Comparison of ENCODE assay signal across 31 cellular contexts in the genomic region with DNA sequence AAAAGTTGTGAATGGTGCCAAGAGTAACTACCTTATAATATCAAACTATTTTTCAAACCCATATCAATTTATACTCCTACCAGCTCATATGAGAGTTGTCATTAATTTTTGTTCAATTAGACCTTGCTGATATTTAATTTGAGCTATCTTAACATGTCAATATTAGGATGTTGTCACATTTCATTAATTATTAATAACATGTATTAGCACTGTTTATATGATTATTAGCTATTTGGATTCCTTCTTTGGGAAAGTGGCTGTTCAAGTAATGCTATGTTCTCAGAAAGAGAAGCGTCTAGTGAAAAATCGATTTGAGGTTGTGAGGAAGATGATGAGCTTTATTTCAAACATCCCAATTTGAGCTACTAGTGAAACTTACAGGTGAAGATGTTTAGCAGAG.
DNase-seq lines count a peak whose midpoint lies in the region; ATAC-seq, FAIRE-seq and TF ChIP-seq lines count a peak whose summit lies in the region.
"Had no signal": no experiment of that assay in that cellular context is flagged by ENCODE, and none has a peak within 500 bp of the region (broad histone marks: within the 10 kb centered on the region; RNA-seq: fewer than 3 reads in every experiment).

No MANE protein-coding gene starts in this region.

- no peak overlapping the region for H2AFZ ChIP-seq in K562 (ENCODE audit: low read depth, low read length)

- TF ChIP-seq CTCF in VCaP (conservative IDR thresholded peaks at IDR 0.05) (no peak), K562 (IDR thresholded peaks at IDR 0.05 in 2 of 3, conservative IDR thresholded peaks at IDR 0.05 in 1 of 3; ENCODE audit: insufficient read depth in 2 of 3, low read depth in 1 of 3, low read length in 3 of 3) (no peak)

- in situ Hi-C loops in K562 (cut with MboI): no loop called here

- H3K9me1 ChIP-seq in K562 (ENCODE audit: control insufficient read depth, insufficient read depth, low read length): no peaks in the 10 kb centered on the region

- no peaks in the 10 kb centered on the region for H3K27me3 ChIP-seq in K562 (ENCODE audit: control insufficient read depth in 2 of 2, insufficient read depth in 2 of 2, low read length in 2 of 2)
- H3K27me3 ChIP-seq: BE2C; BLaER1; BLaER1 treated with 17β-estradiol and CSF1 and Interleukin-3, amounts not matched to agents 10 nM and 100 nM had no signal

- 5% methylated on average over 2 of the region's 2 CpGs for WGBS in K562 (ENCODE audit: insufficient coverage, low coverage, missing lambda C conversion rate)

- no peak for ATAC-seq in K562
- no peak for ATAC-seq in activated CD4-positive, CD25-positive, alpha-beta regulatory T cell treated with anti-CD3 and anti-CD28 coated beads, Interleukin-2, amount 50 U/mL, for 24 hours
- ATAC-seq: A549; CD8-positive, alpha-beta T cell had no signal

- peak overlapping the region; percentile 32; the same call in 1 of the 2 replicates for H3K27ac ChIP-seq in VCaP
- no peak overlapping the region for H3K27ac ChIP-seq in K562 (ENCODE audit: extremely low read depth, low read depth, low read length)
- H3K27ac ChIP-seq: 22Rv1; A549; BLaER1; BLaER1 treated with 17β-estradiol and CSF1 and Interleukin-3, amounts not matched to agents 10 nM and 100 nM; C4-2B had no signal

- no peak for TF ChIP-seq POLR2A in K562 (conservative IDR thresholded peaks at IDR 0.05)

- no peaks in the 10 kb centered on the region for H3K79me2 ChIP-seq in K562 (ENCODE audit: control insufficient read depth, insufficient read depth, low read length)

- H3K4me1 ChIP-seq in K562 (replicated peaks in 1 of 2; ENCODE audit: control insufficient read depth in 2 of 2, insufficient read depth in 2 of 2, low read length in 2 of 2): no peaks in the 10 kb centered on the region
- H3K4me1 ChIP-seq: A549; BE2C; BLaER1; BLaER1 treated with 17β-estradiol and CSF1 and Interleukin-3, amounts not matched to agents 10 nM and 100 nM; Caco-2 had no signal

- CTCF ChIA-PET in K562 (lab: Yijun Ruan, JAX; ENCODE audit: low intra/inter-chr PET ratio): no interaction called here

- H4K20me1 ChIP-seq in K562 (replicated peaks; ENCODE audit: control insufficient read depth, insufficient read depth, low read length): no peaks in the 10 kb centered on the region
- H4K20me1 ChIP-seq: BLaER1; BLaER1 treated with 17β-estradiol and CSF1 and Interleukin-3, amounts not matched to agents 10 nM and 100 nM had no signal

- TF ChIP-seq EP300 in K562 (IDR thresholded peaks at IDR 0.05; ENCODE audit: low read length): no peak

- POLR2A ChIA-PET in K562 (lab: Yijun Ruan, JAX): no interaction called here

- H3K4me3 ChIP-seq in K562: no peak overlapping the region
- H3K4me3 ChIP-seq: A549; BLaER1; BLaER1 treated with 17β-estradiol and CSF1 and Interleukin-3, amounts not matched to agents 10 nM and 100 nM had no signal

- FAIRE-seq in K562 (lab: Jason Lieb, UNC): no peak
- FAIRE-seq: A204.1, A549, D721Med had no signal

- no TSS peak for BruUV-seq in K562 (replicated peaks; lab: Mats Ljungman, UMichigan)

- no peak for TF ChIP-seq RAD21 in K562 (CRISPR knock-in tag; conservative IDR thresholded peaks at IDR 0.05 in 1 of 2, IDR thresholded peaks at IDR 0.05 in 1 of 2)

- intact Hi-C loops in K562 (cut with micrococcal nuclease): no loop called here

- no peak overlapping the region for H3K4me2 ChIP-seq in K562 (ENCODE audit: insufficient read depth, low read length)
- H3K4me2 ChIP-seq: A549; BLaER1; BLaER1 treated with 17β-estradiol and CSF1 and Interleukin-3, amounts not matched to agents 10 nM and 100 nM had no signal

- no peaks in the 10 kb centered on the region for H3K9me3 ChIP-seq in K562 (replicated peaks; ENCODE audit: control insufficient read depth, insufficient read depth, low read depth, low read length)
- H3K9me3 ChIP-seq: A549; BE2C; BLaER1; BLaER1 treated with 17β-estradiol and CSF1 and Interleukin-3, amounts not matched to agents 10 nM and 100 nM; Caco-2 had no signal

- DNase-seq in K562 (ENCODE audit: extremely low read depth in 1 of 4, low spot score in 3 of 4) (no peak), HPDE6-E6E7 (ENCODE audit: extremely low spot score) (no peak)
- DNase-seq: 8988T; ACHN; AML-193; BE2C; C1 segment of cervical spinal cord; Caco-2; Calu3; CD4-positive, alpha-beta memory T cell; CD4-positive, alpha-beta T cell; CD4-positive, CD25-positive, alpha-beta regulatory T cell; CD8-positive, alpha-beta memory T cell; CD8-positive, alpha-beta T cell; COR-L47; DMS 273 treated with DMSO at 0.1 percent for 48 hours; DMS153; DMS53; DMS79; DMS79 treated with DMSO at 0.1 percent for 48 hours; DND-41; EL had no signal

- H3K9ac ChIP-seq in K562 (ENCODE audit: insufficient read depth in 1 of 2, low read depth in 2 of 2, low read length in 2 of 2): no peak overlapping the region
- H3K9ac ChIP-seq: BLaER1; BLaER1 treated with 17β-estradiol and CSF1 and Interleukin-3, amounts not matched to agents 10 nM and 100 nM had no signal

- H3K36me3 ChIP-seq in K562 (ENCODE audit: control insufficient read depth, insufficient read depth, low read length): no peaks in the 10 kb centered on the region
- H3K36me3 ChIP-seq: BE2C; BLaER1; BLaER1 treated with 17β-estradiol and CSF1 and Interleukin-3, amounts not matched to agents 10 nM and 100 nM had no signal

TF ChIP-seq in K562, 482 proteins besides CTCF, POLR2A, EP300 and RAD21 (continues in another document):
- TF ChIP-seq, protein P1, sequence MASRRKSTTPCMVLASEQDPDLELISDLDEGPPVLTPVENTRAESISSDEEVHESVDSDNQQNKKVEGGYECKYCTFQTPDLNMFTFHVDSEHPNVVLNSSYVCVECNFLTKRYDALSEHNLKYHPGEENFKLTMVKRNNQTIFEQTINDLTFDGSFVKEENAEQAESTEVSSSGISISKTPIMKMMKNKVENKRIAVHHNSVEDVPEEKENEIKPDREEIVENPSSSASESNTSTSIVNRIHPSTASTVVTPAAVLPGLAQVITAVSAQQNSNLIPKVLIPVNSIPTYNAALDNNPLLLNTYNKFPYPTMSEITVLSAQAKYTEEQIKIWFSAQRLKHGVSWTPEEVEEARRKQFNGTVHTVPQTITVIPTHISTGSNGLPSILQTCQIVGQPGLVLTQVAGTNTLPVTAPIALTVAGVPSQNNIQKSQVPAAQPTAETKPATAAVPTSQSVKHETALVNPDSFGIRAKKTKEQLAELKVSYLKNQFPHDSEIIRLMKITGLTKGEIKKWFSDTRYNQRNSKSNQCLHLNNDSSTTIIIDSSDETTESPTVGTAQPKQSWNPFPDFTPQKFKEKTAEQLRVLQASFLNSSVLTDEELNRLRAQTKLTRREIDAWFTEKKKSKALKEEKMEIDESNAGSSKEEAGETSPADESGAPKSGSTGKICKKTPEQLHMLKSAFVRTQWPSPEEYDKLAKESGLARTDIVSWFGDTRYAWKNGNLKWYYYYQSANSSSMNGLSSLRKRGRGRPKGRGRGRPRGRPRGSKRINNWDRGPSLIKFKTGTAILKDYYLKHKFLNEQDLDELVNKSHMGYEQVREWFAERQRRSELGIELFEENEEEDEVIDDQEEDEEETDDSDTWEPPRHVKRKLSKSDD (conservative IDR thresholded peaks at IDR 0.05; ENCODE audit: low read length): no peak
- no peak for TF ChIP-seq ZNF280B (CRISPR knock-in tag; IDR thresholded peaks at IDR 0.05)
- 0 out of 2 replicates have a peak, but pooled peaks have one; percentile 50 for TF ChIP-seq ZNF224 (CRISPR knock-in tag; IDR thresholded peaks at IDR 0.05)
- TF ChIP-seq KAT8 (IDR thresholded peaks at IDR 0.05; ENCODE audit: low read depth): no peak
- TF ChIP-seq FOXK2 (conservative IDR thresholded peaks at IDR 0.05 in 1 of 2, IDR thresholded peaks at IDR 0.05 in 1 of 2; ENCODE audit: low read depth in 2 of 2): no peak
- TF ChIP-seq DACH1 (IDR thresholded peaks at IDR 0.05; ENCODE audit: partially characterized antibody): peak; percentile 91
- TF ChIP-seq, protein P2, sequence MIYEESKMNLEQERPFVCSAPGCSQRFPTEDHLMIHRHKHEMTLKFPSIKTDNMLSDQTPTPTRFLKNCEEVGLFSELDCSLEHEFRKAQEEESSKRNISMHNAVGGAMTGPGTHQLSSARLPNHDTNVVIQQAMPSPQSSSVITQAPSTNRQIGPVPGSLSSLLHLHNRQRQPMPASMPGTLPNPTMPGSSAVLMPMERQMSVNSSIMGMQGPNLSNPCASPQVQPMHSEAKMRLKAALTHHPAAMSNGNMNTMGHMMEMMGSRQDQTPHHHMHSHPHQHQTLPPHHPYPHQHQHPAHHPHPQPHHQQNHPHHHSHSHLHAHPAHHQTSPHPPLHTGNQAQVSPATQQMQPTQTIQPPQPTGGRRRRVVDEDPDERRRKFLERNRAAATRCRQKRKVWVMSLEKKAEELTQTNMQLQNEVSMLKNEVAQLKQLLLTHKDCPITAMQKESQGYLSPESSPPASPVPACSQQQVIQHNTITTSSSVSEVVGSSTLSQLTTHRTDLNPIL (CRISPR knock-in tag; IDR thresholded peaks at IDR 0.05): no peak
- no peak for TF ChIP-seq ZNF695 (CRISPR knock-in tag; IDR thresholded peaks at IDR 0.05)
- no peak for TF ChIP-seq NCOA6 (IDR thresholded peaks at IDR 0.05)
- no peak for TF ChIP-seq HDAC6 (IDR thresholded peaks at IDR 0.05; ENCODE audit: low read depth, low read length)
- TF ChIP-seq DLX4 (CRISPR knock-in tag; IDR thresholded peaks at IDR 0.05): no peak
